ENCODE assay signal across 15 cellular contexts in genomic region chr9:128631636-128632035, GRCh38.
"Had no signal": no experiment of that assay in that cellular context is flagged by ENCODE, and none has a peak within 500 bp of the region (broad histone marks: within the 10 kb centered on the region; RNA-seq: fewer than 3 reads in every experiment).

No MANE protein-coding gene starts in this region.

- H3K9me3 Mint-ChIP-seq: immature natural killer cell; naive thymus-derived CD4-positive, alpha-beta T cell; stimulated activated naive B cell treated with anti-CD40 and anti-IgM and Interleukin-4, amounts not matched to agents 10 μg/mL and 1 μg/mL and 100 μg/mL, for 72 hours had no signal

- H3K79me2 ChIP-seq: parathyroid adenoma had no signal

- ATAC-seq: activated CD4-positive, alpha-beta T cell treated with anti-CD3 and anti-CD28 coated beads for 36 hours; esophagus mucosa; gastroesophageal sphincter; heart left ventricle; naive thymus-derived CD4-positive, alpha-beta T cell; stimulated activated naive B cell treated with anti-CD40 and anti-IgM and Interleukin-4, amounts not matched to agents 10 μg/mL and 1 μg/mL and 100 μg/mL, for 72 hours had no signal

- DNase-seq: activated CD4-positive, alpha-beta T cell treated with anti-CD3 and anti-CD28 coated beads for 36 hours; activated CD4-positive, alpha-beta T cell treated with anti-CD3 and anti-CD28 coated beads, Interleukin-2, amount 50 U/mL, for 48 hours; cortex of kidney; heart left ventricle; immature natural killer cell; kidney glomerular epithelial cell; mesenchymal stem cell; naive thymus-derived CD4-positive, alpha-beta T cell; stimulated activated naive B cell treated with anti-CD40 and anti-IgM and Interleukin-4, amounts not matched to agents 10 μg/mL and 1 μg/mL and 100 μg/mL, for 72 hours had no signal

- H2AFZ ChIP-seq: parathyroid adenoma had no signal

- H3K36me3 Mint-ChIP-seq: activated naive CD8-positive, alpha-beta T cell had no signal

- H3K4me1 Mint-ChIP-seq: activated CD4-positive, alpha-beta T cell treated with anti-CD3 and anti-CD28 coated beads for 36 hours; immature natural killer cell; stimulated activated naive B cell treated with anti-CD40 and anti-IgM and Interleukin-4, amounts not matched to agents 10 μg/mL and 1 μg/mL and 100 μg/mL, for 72 hours had no signal

- H3K27ac Mint-ChIP-seq: activated CD4-positive, alpha-beta T cell treated with anti-CD3 and anti-CD28 coated beads for 36 hours; activated naive CD8-positive, alpha-beta T cell had no signal

- H3K9ac ChIP-seq: parathyroid adenoma had no signal

- H3K4me3 Mint-ChIP-seq: activated CD4-positive, alpha-beta T cell treated with anti-CD3 and anti-CD28 coated beads for 36 hours; activated naive CD8-positive, alpha-beta T cell; immature natural killer cell; naive thymus-derived CD4-positive, alpha-beta T cell; stimulated activated naive B cell treated with anti-CD40 and anti-IgM and Interleukin-4, amounts not matched to agents 10 μg/mL and 1 μg/mL and 100 μg/mL, for 72 hours had no signal

- H3K9me3 ChIP-seq: gastroesophageal sphincter, heart left ventricle, neutrophil, thoracic aorta had no signal

- H3K4me1 ChIP-seq: parathyroid adenoma had no signal

- H3K27me3 ChIP-seq: gastroesophageal sphincter, heart left ventricle, neutrophil had no signal

- H3K27ac ChIP-seq: heart left ventricle, neutrophil, parathyroid adenoma, thoracic aorta had no signal

- H3K27me3 Mint-ChIP-seq: activated CD4-positive, alpha-beta T cell treated with anti-CD3 and anti-CD28 coated beads for 36 hours; activated naive CD8-positive, alpha-beta T cell; naive thymus-derived CD4-positive, alpha-beta T cell; stimulated activated naive B cell treated with anti-CD40 and anti-IgM and Interleukin-4, amounts not matched to agents 10 μg/mL and 1 μg/mL and 100 μg/mL, for 72 hours had no signal

- H3K4me3 ChIP-seq: gastroesophageal sphincter, heart left ventricle, thoracic aorta had no signal
